ENCODE assay signal across 18 cellular contexts in genomic region chr3:120202363-120202762, GRCh38.
"Had no signal": no experiment of that assay in that cellular context is flagged by ENCODE, and none has a peak within 500 bp of the region (broad histone marks: within the 10 kb centered on the region; RNA-seq: fewer than 3 reads in every experiment).

No MANE protein-coding gene starts in this region.

- H3K27me3 Mint-ChIP-seq: dendritic cell treated with granulocyte-macrophage colony-stimulating factor and Interleukin-4, amounts not matched to agents 40 ng/mL and 50 ng/mL, for 4 days; effector memory CD8-positive, alpha-beta T cell had no signal

- H3K4me3 ChIP-seq: esophagus muscularis mucosa, gastroesophageal sphincter, left lung, lung, right atrium auricular region, tibial nerve, upper lobe of right lung, vagina had no signal

- H3K27ac Mint-ChIP-seq: dendritic cell treated with granulocyte-macrophage colony-stimulating factor and Interleukin-4, amounts not matched to agents 40 ng/mL and 50 ng/mL, for 4 days; effector memory CD8-positive, alpha-beta T cell; immature natural killer cell; naive thymus-derived CD4-positive, alpha-beta T cell had no signal

- H3K9me3 ChIP-seq: esophagus muscularis mucosa, gastroesophageal sphincter, left lung, right atrium auricular region, tibial nerve, upper lobe of right lung, vagina had no signal

- ATAC-seq: effector memory CD8-positive, alpha-beta T cell; stimulated activated naive CD8-positive, alpha-beta T cell treated with anti-CD3 and anti-CD28 coated beads, Interleukin-15, Interleukin-2, amounts not matched to agents 100 U/mL and 50 U/mL, for 24 hours had no signal

- H3K27ac ChIP-seq: epithelial cell of prostate, vagina had no signal

- DNase-seq: effector memory CD8-positive, alpha-beta T cell; glutamatergic neuron; immature natural killer cell; left lung; mesendoderm; naive thymus-derived CD4-positive, alpha-beta T cell; posterior cingulate gyrus; stimulated activated CD4-positive, alpha-beta T cell treated with anti-CD3 and anti-CD28 coated beads, Interleukin-2, amount 100 ng/mL, for 48 hours; stimulated activated naive CD8-positive, alpha-beta T cell treated with anti-CD3 and anti-CD28 coated beads, Interleukin-15, Interleukin-2, amounts not matched to agents 100 U/mL and 50 U/mL, for 24 hours; upper lobe of right lung had no signal

- H3K9me3 Mint-ChIP-seq: dendritic cell treated with granulocyte-macrophage colony-stimulating factor and Interleukin-4, amounts not matched to agents 40 ng/mL and 50 ng/mL, for 4 days; effector memory CD8-positive, alpha-beta T cell; immature natural killer cell; naive thymus-derived CD4-positive, alpha-beta T cell had no signal

- H3K27me3 ChIP-seq: esophagus muscularis mucosa, gastroesophageal sphincter, left lung, right atrium auricular region, tibial nerve, upper lobe of right lung, vagina had no signal

- H3K36me3 Mint-ChIP-seq: immature natural killer cell; naive thymus-derived CD4-positive, alpha-beta T cell had no signal

- H3K4me3 Mint-ChIP-seq: dendritic cell treated with granulocyte-macrophage colony-stimulating factor and Interleukin-4, amounts not matched to agents 40 ng/mL and 50 ng/mL, for 4 days; effector memory CD8-positive, alpha-beta T cell; immature natural killer cell; naive thymus-derived CD4-positive, alpha-beta T cell had no signal

- H3K36me3 ChIP-seq: esophagus muscularis mucosa, gastroesophageal sphincter, left lung, right atrium auricular region, tibial nerve, upper lobe of right lung, vagina had no signal

- H3K4me1 Mint-ChIP-seq: immature natural killer cell; naive thymus-derived CD4-positive, alpha-beta T cell had no signal
